Comparison of ENCODE assay signal across 22 cellular contexts in genomic region chr1:30895382-30895941, GRCh38. TPM values are rescaled to one million over a fixed set of nuclear protein-coding genes. Genes with fewer than 3 reads are reported as not detected.
DNase-seq lines count a peak whose midpoint lies in the region; ATAC-seq and TF ChIP-seq lines count a peak whose summit lies in the region.
"Had no signal": no experiment of that assay in that cellular context is flagged by ENCODE, and none has a peak within 500 bp of the region (broad histone marks: within the 10 kb centered on the region; RNA-seq: fewer than 3 reads in every experiment).

No MANE protein-coding gene starts in this region.

- H3K4me2 ChIP-seq in osteoblast (ENCODE audit: insufficient read depth, low read length), result no peak overlapping the region
- H3K4me2 ChIP-seq: BLaER1 had no signal

- H3K27me3 ChIP-seq in CD8-positive, alpha-beta memory T cell (ENCODE audit: insufficient read depth, low read length, poor library complexity, severe bottlenecking), result no peaks in the 10 kb centered on the region
- H3K27me3 ChIP-seq in NT2/D1 (ENCODE audit: insufficient read depth, insufficient read length) (no peaks in the 10 kb centered on the region), esophagus muscularis mucosa (no peaks in the 10 kb centered on the region), osteoblast (ENCODE audit: insufficient read depth, low read length) (no peaks in the 10 kb centered on the region)
- H3K27me3 ChIP-seq: Peyer's patch had no signal

- CTCF ChIA-PET in CD8-positive, alpha-beta memory T cell (lab: Charles Lee), result no interaction called here

- H2AFZ ChIP-seq in osteoblast (ENCODE audit: low read length), result no peak overlapping the region

- no peak for TF ChIP-seq CTCF in esophagus muscularis mucosa (IDR thresholded peaks at IDR 0.05)
- TF ChIP-seq CTCF in osteoblast (IDR thresholded peaks at IDR 0.05; ENCODE audit: extremely low read depth, low read depth, low read length), result no peak

- H3K36me3 ChIP-seq in CD8-positive, alpha-beta memory T cell (ENCODE audit: insufficient read depth, low read length), result no peaks in the 10 kb centered on the region
- H3K36me3 ChIP-seq in NT2/D1 (ENCODE audit: insufficient read depth, insufficient read length, low read length), result no peaks in the 10 kb centered on the region
- H3K36me3 ChIP-seq in esophagus muscularis mucosa, result no peaks in the 10 kb centered on the region
- H3K36me3 ChIP-seq in osteoblast (ENCODE audit: insufficient read depth, low read length), result no peaks in the 10 kb centered on the region
- H3K36me3 ChIP-seq: BLaER1, Peyer's patch had no signal

- H3K27me3 Mint-ChIP-seq in CD8-positive, alpha-beta memory T cell, result peaks cover 11 to 35% of the 10 kb centered on the region in 2 donors
- H3K27me3 Mint-ChIP-seq: type B pancreatic cell had no signal

- H3K27ac ChIP-seq in CD8-positive, alpha-beta memory T cell (ENCODE audit: low read depth, low read length), result peak overlapping the region; percentile 38
- peak overlapping the region; percentile 74 to 94 (median 82) for H3K27ac ChIP-seq in esophagus muscularis mucosa (replicated peaks in 1 of 4)
- no peak overlapping the region for H3K27ac ChIP-seq in osteoblast (ENCODE audit: low read depth, low read length)
- H3K27ac ChIP-seq: BLaER1, psoas muscle had no signal

- 45% methylated on average over 6 of the region's 6 CpGs for WGBS in esophagus muscularis mucosa

- no peak for TF ChIP-seq EP300 in esophagus muscularis mucosa (IDR thresholded peaks at IDR 0.05)

- peaks cover 50% of the 10 kb centered on the region for H4K20me1 ChIP-seq in osteoblast (ENCODE audit: insufficient read depth, low read length)

- POLR2A ChIA-PET in CD8-positive, alpha-beta memory T cell (lab: Charles Lee), result no interaction called here

- no peak for TF ChIP-seq POLR2A in esophagus muscularis mucosa (IDR thresholded peaks at IDR 0.05; ENCODE audit: low read depth)

- no peaks in the 10 kb centered on the region for H3K9me3 ChIP-seq in CD8-positive, alpha-beta memory T cell (ENCODE audit: low read length)
- H3K9me3 ChIP-seq in NT2/D1 (ENCODE audit: insufficient read depth, low read length) (no peaks in the 10 kb centered on the region), esophagus muscularis mucosa (no peaks in the 10 kb centered on the region), osteoblast (ENCODE audit: low read depth, low read length) (no peaks in the 10 kb centered on the region)
- H3K9me3 ChIP-seq: BLaER1, Caco-2, Peyer's patch, psoas muscle had no signal

- no peak for DNase-seq in CD8-positive, alpha-beta memory T cell
- DNase-seq in NT2/D1 (ENCODE audit: low read depth, low spot score) (no peak), esophagus muscularis mucosa (ENCODE audit: extremely low spot score) (no peak), osteoblast (ENCODE audit: insufficient read length, low spot score, missing footprints) (peak; percentile 41), HUDEP-2 (lab: John Stamatoyannopoulos, UW; ENCODE audit: unreplicated experiment in 76 of 76) (no peak)
- DNase-seq: activated CD4-positive, alpha-beta T cell treated with anti-CD3 and anti-CD28 coated beads, Interleukin-2, amount 10 ng/mL, durations not matched to agents 7 days and 5 days; activated naive CD8-positive, alpha-beta T cell treated with anti-CD3 and anti-CD28 coated beads for 36 hours; Caco-2; glutamatergic neuron; NCI-H2029 treated with DMSO at 0.1 percent for 48 hours; NCI-H510A; Peyer's patch; psoas muscle; stimulated activated CD4-positive, alpha-beta T cell treated with anti-CD3 and anti-CD28 coated beads, Interleukin-4, amount 100 ng/mL, for 24 hours had no signal

- no peak overlapping the region for H3K27ac Mint-ChIP-seq in CD8-positive, alpha-beta memory T cell
- H3K27ac Mint-ChIP-seq: activated CD4-positive, alpha-beta T cell treated with anti-CD3 and anti-CD28 coated beads, Interleukin-2, amount 10 ng/mL, durations not matched to agents 7 days and 5 days; activated naive CD8-positive, alpha-beta T cell treated with anti-CD3 and anti-CD28 coated beads for 36 hours; activated T-helper 17 cell treated with anti-CD3 and anti-CD28 coated beads, Interleukin-2, amount 50 U/mL, for 72 hours; natural killer cell treated with Interleukin-12 subunit alpha and Interleukin-12 subunit beta and Interleukin-15 and Interleukin-18, amount 100 ng/mL, for 72 hours; stimulated activated naive CD8-positive, alpha-beta T cell treated with anti-CD3 and anti-CD28 coated beads, Interleukin-15, Interleukin-2, amounts not matched to agents 100 ng/mL and 50 ng/mL, for 24 hours had no signal

- H3K36me3 Mint-ChIP-seq in CD8-positive, alpha-beta memory T cell, result no peaks in the 10 kb centered on the region
- H3K36me3 Mint-ChIP-seq: activated naive CD8-positive, alpha-beta T cell treated with anti-CD3 and anti-CD28 coated beads for 36 hours; natural killer cell treated with Interleukin-12 subunit alpha and Interleukin-12 subunit beta and Interleukin-15 and Interleukin-18, amount 100 ng/mL, for 72 hours; type B pancreatic cell had no signal

- H3K9me3 Mint-ChIP-seq in CD8-positive, alpha-beta memory T cell, result no peaks in the 10 kb centered on the region
- H3K9me3 Mint-ChIP-seq: activated CD4-positive, alpha-beta T cell treated with anti-CD3 and anti-CD28 coated beads, Interleukin-2, amount 10 ng/mL, durations not matched to agents 7 days and 5 days; activated naive CD8-positive, alpha-beta T cell treated with anti-CD3 and anti-CD28 coated beads for 36 hours; stimulated activated naive CD8-positive, alpha-beta T cell treated with anti-CD3 and anti-CD28 coated beads, Interleukin-15, Interleukin-2, amounts not matched to agents 100 ng/mL and 50 ng/mL, for 24 hours; type B pancreatic cell had no signal

- no peak overlapping the region for H3K4me3 ChIP-seq in CD8-positive, alpha-beta memory T cell (ENCODE audit: low read length)
- H3K4me3 ChIP-seq in NT2/D1 (ENCODE audit: insufficient read length, low read depth) (no peak overlapping the region), esophagus muscularis mucosa (no peak overlapping the region), osteoblast (ENCODE audit: insufficient read depth, low read length) (no peak overlapping the region)
- H3K4me3 ChIP-seq: BLaER1, Peyer's patch, psoas muscle had no signal

- no peaks in the 10 kb centered on the region for H3K4me1 Mint-ChIP-seq in CD8-positive, alpha-beta memory T cell
- H3K4me1 Mint-ChIP-seq: activated CD4-positive, alpha-beta T cell treated with anti-CD3 and anti-CD28 coated beads, Interleukin-2, amount 10 ng/mL, durations not matched to agents 7 days and 5 days; activated naive CD8-positive, alpha-beta T cell treated with anti-CD3 and anti-CD28 coated beads for 36 hours had no signal

- no peak overlapping the region for H3K4me3 Mint-ChIP-seq in CD8-positive, alpha-beta memory T cell
- H3K4me3 Mint-ChIP-seq: activated CD4-positive, alpha-beta T cell treated with anti-CD3 and anti-CD28 coated beads, Interleukin-2, amount 10 ng/mL, durations not matched to agents 7 days and 5 days; activated naive CD8-positive, alpha-beta T cell treated with anti-CD3 and anti-CD28 coated beads for 36 hours; activated T-helper 17 cell treated with anti-CD3 and anti-CD28 coated beads, Interleukin-2, amount 50 U/mL, for 72 hours; natural killer cell treated with Interleukin-12 subunit alpha and Interleukin-12 subunit beta and Interleukin-15 and Interleukin-18, amount 100 ng/mL, for 72 hours; stimulated activated naive CD8-positive, alpha-beta T cell treated with anti-CD3 and anti-CD28 coated beads, Interleukin-15, Interleukin-2, amounts not matched to agents 100 ng/mL and 50 ng/mL, for 24 hours; type B pancreatic cell had no signal

- H3K79me2 ChIP-seq in osteoblast (ENCODE audit: insufficient read depth, low read length), result peaks cover 9% of the 10 kb centered on the region

- intact Hi-C loops in esophagus muscularis mucosa (cut with DNase I), result no loop called here

- no peak for ATAC-seq in activated CD4-positive, CD25-positive, alpha-beta regulatory T cell treated with anti-CD3 and anti-CD28 coated beads, Interleukin-2, amount 50 U/mL, for 24 hours
- ATAC-seq in HG03378 (IDR thresholded peaks at IDR 0.05; ENCODE audit: unreplicated experiment), result no peak
- ATAC-seq in HG03354 (IDR thresholded peaks at IDR 0.05; ENCODE audit: poor library complexity, severe bottlenecking, unreplicated experiment), result no peak
- ATAC-seq: activated T-helper 17 cell treated with anti-CD3 and anti-CD28 coated beads, Interleukin-2, amount 50 U/mL, for 72 hours; natural killer cell treated with Interleukin-12 subunit alpha and Interleukin-12 subunit beta and Interleukin-15 and Interleukin-18, amount 100 ng/mL, for 72 hours; psoas muscle had no signal

- peak overlapping the region; percentile 53 for H3K9ac ChIP-seq in NT2/D1 (ENCODE audit: insufficient read length, low read depth)
- H3K9ac ChIP-seq: BLaER1 had no signal

- H3K4me1 ChIP-seq in CD8-positive, alpha-beta memory T cell (ENCODE audit: insufficient read depth, low read length), result no peaks in the 10 kb centered on the region
- H3K4me1 ChIP-seq in NT2/D1 (ENCODE audit: insufficient read depth, insufficient read length), result peaks cover 43% of the 10 kb centered on the region
- H3K4me1 ChIP-seq in esophagus muscularis mucosa, result peaks cover 34 to 97% (median 91%) of the 10 kb centered on the region in 4 donors
- no peaks in the 10 kb centered on the region for H3K4me1 ChIP-seq in osteoblast (ENCODE audit: insufficient read depth, low read length)
- H3K4me1 ChIP-seq: Caco-2, psoas muscle had no signal

RNA-seq across cellular contexts. Expression of gene SDC3, which starts 13.1 kb away (rescaled TPM):
- total RNA-seq in CD8-positive, alpha-beta memory T cell, result under 1 TPM; 0.44 TPM
- polyA plus RNA-seq in CD8-positive, alpha-beta memory T cell, result not detected
- 100 to 1,000 TPM in 1 of 4 donors, 10 to 100 TPM in 3; 44.1 to 101 (median 56.5) TPM for total RNA-seq in esophagus muscularis mucosa
- total RNA-seq in osteoblast, result 38.0 and 39.8 TPM in 2 replicates

Comparison
In these comparisons a context has a peak if more than half of its experiments do, and no peak if none do; other contexts are left out.
1. RNA of gene SDC3, which starts 13.1 kb away (total RNA-seq): 44.1 to 101 TPM in esophagus muscularis mucosa and 38.0 to 39.8 TPM in osteoblast; 0.44 TPM in CD8-positive, alpha-beta memory T cell; every median in the first group is over 10 times any median in the second.